ENCODE assay signal across 8 cellular contexts in genomic region chr3:190121061-190121765, GRCh38. TPM values are rescaled to one million over a fixed set of nuclear protein-coding genes. Genes with fewer than 3 reads are reported as not detected.
A peak's percentile ranks its signal among the peaks of the same experiment; 100 is the strongest.
DNase-seq lines count a peak whose midpoint lies in the region; ATAC-seq and TF ChIP-seq lines count a peak whose summit lies in the region.

No MANE protein-coding gene starts in this region.

- H3K9me3 Mint-ChIP-seq in activated T-cell treated with anti-CD3 and anti-CD28 coated beads, Interleukin-2, amount 50 U/mL, for 24 hours, result no peaks in the 10 kb centered on the region
- H3K9me3 Mint-ChIP-seq in type B pancreatic cell, result no peaks in the 10 kb centered on the region

- H3K4me3 Mint-ChIP-seq in activated T-cell treated with anti-CD3 and anti-CD28 coated beads, Interleukin-2, amount 50 U/mL, for 24 hours, result peak overlapping the region; percentile 51
- peak overlapping the region; percentile 83 for H3K4me3 Mint-ChIP-seq in type B pancreatic cell

- peaks cover 15% of the 10 kb centered on the region for H3K27me3 ChIP-seq in lower lobe of right lung (ENCODE audit: low read depth)

- H3K27me3 Mint-ChIP-seq in activated T-cell treated with anti-CD3 and anti-CD28 coated beads, Interleukin-2, amount 50 U/mL, for 24 hours, result peaks cover 68% of the 10 kb centered on the region
- H3K27me3 Mint-ChIP-seq in type B pancreatic cell, result peaks cover 17% of the 10 kb centered on the region

- peaks cover 8% of the 10 kb centered on the region for H3K4me1 Mint-ChIP-seq in activated T-cell treated with anti-CD3 and anti-CD28 coated beads, Interleukin-2, amount 50 U/mL, for 24 hours (ENCODE audit: low read depth)
- H3K4me1 Mint-ChIP-seq in type B pancreatic cell (ENCODE audit: unreplicated experiment), result peaks cover 28% of the 10 kb centered on the region

- intact Hi-C loops in lower lobe of right lung (cut with DNase I), result no loop called here

- no peaks in the 10 kb centered on the region for H3K9me3 ChIP-seq in lower lobe of right lung

- peak overlapping the region; percentile 78 for H3K27ac ChIP-seq in lower lobe of right lung

- TF ChIP-seq CTCF in choroid plexus epithelial cell (conservative IDR thresholded peaks at IDR 0.05; ENCODE audit: low read depth, low read length), result no peak
- no peak for TF ChIP-seq CTCF in lower lobe of right lung (IDR thresholded peaks at IDR 0.05)
- TF ChIP-seq CTCF in type B pancreatic cell (conservative IDR thresholded peaks at IDR 0.05), result no peak
- no peak for TF ChIP-seq CTCF in GM10266 (IDR thresholded peaks at IDR 0.05; ENCODE audit: control insufficient read depth, insufficient read depth, low read depth, missing control alignments)

- no peak for DNase-seq in activated T-cell treated with anti-CD3 and anti-CD28 coated beads, Interleukin-2, amount 50 U/mL, for 24 hours
- DNase-seq in activated T-cell treated with anti-CD3 and anti-CD28 coated beads, Interleukin-2, amount 50 U/mL, for 48 hours, result no peak
- DNase-seq in choroid plexus epithelial cell (ENCODE audit: low read depth) (no peak), lower lobe of right lung (no peak), type B pancreatic cell (ENCODE audit: extremely low spot score, unreplicated experiment) (no peak), NCI-H146 treated with DMSO at 0.1 percent for 48 hours (lab: John Stamatoyannopoulos, UW; ENCODE audit: unreplicated experiment) (no peak), GM10266 (ENCODE audit: extremely low spot score) (no peak)

- H3K36me3 Mint-ChIP-seq in activated T-cell treated with anti-CD3 and anti-CD28 coated beads, Interleukin-2, amount 50 U/mL, for 24 hours (ENCODE audit: low read depth), result no peaks in the 10 kb centered on the region
- H3K36me3 Mint-ChIP-seq in type B pancreatic cell, result no peaks in the 10 kb centered on the region

- H3K4me3 ChIP-seq in choroid plexus epithelial cell (ENCODE audit: low read depth, low read length) (peak overlapping the region; percentile 81), lower lobe of right lung (peak overlapping the region; percentile 69)

- H3K4me1 ChIP-seq in lower lobe of right lung, result peaks cover 15% of the 10 kb centered on the region

- H3K36me3 ChIP-seq in lower lobe of right lung, result no peaks in the 10 kb centered on the region

- ATAC-seq in lower lobe of right lung (no peak), HG03159 (IDR thresholded peaks at IDR 0.05; ENCODE audit: unreplicated experiment) (no peak)

- no peak overlapping the region for H3K27ac Mint-ChIP-seq in activated T-cell treated with anti-CD3 and anti-CD28 coated beads, Interleukin-2, amount 50 U/mL, for 24 hours
- no peak overlapping the region for H3K27ac Mint-ChIP-seq in type B pancreatic cell

RNA-seq across cellular contexts. Expression of gene P3H2, which starts 0.5 kb away (rescaled TPM):
- total RNA-seq in lower lobe of right lung (61.9 TPM), type B pancreatic cell (ENCODE audit: low replicate concordance) (8.2 and 23.5 TPM in 2 replicates)
